ENCODE assay signal across 13 cellular contexts in the genomic region with DNA sequence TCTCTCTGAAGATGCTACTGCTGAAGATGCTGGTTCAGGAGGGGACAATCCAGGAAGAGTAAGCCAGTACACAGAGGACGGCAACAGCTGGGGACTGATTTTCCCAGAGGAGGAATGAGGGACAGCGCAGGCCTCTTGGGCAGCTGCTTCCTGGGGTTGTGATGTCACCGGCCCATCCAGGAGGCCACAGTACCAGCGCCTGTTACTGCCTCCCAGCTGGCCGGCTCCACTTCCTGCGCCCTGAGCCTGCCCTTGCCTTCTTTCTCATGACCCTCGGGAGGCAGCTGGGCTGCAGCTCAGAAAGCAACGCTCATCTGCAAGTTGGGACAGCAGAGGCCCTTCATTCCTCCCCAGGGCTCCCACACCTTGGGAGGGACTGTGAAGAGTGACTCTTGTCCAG. TPM values are rescaled to one million over a fixed set of nuclear protein-coding genes. Genes with fewer than 3 reads are reported as not detected.
DNase-seq lines count a peak whose midpoint lies in the region; ATAC-seq, FAIRE-seq and TF ChIP-seq lines count a peak whose summit lies in the region.
"Had no signal": no experiment of that assay in that cellular context is flagged by ENCODE, and none has a peak within 500 bp of the region (broad histone marks: within the 10 kb centered on the region; RNA-seq: fewer than 3 reads in every experiment).

No MANE protein-coding gene starts in this region.

- no peak overlapping the region for H2AFZ ChIP-seq in H1 (ENCODE audit: low read length)

- H2BK5ac ChIP-seq in H1 (ENCODE audit: low read depth, low read length) (peak overlapping the region; percentile 60; the same call in 1 of the 2 replicates), mesendoderm (ENCODE audit: low read length) (no peak overlapping the region)

- H2BK12ac ChIP-seq in H1 (ENCODE audit: low read depth, low read length): peak overlapping the region; percentile 54

- no peak for TF ChIP-seq CTCF in H1 (IDR thresholded peaks at IDR 0.05; ENCODE audit: control extremely low read depth in 1 of 3, insufficient read depth in 1 of 3, low read depth in 1 of 3, low read length in 3 of 3)
- TF ChIP-seq CTCF in thoracic aorta (IDR thresholded peaks at IDR 0.05): no peak

- H3K4me2 ChIP-seq in H1 (ENCODE audit: insufficient read depth in 1 of 2, low read depth in 2 of 2, low read length in 2 of 2) (no peak overlapping the region), mesendoderm (ENCODE audit: low read length) (no peak overlapping the region)

- TF ChIP-seq RAD21 in H1 (IDR thresholded peaks at IDR 0.05 in 1 of 2, conservative IDR thresholded peaks at IDR 0.05 in 1 of 2; ENCODE audit: low read depth in 2 of 2, low read length in 2 of 2): no peak

- H3K27me3 ChIP-seq in H1 (replicated peaks in 1 of 4; ENCODE audit: control insufficient read depth in 3 of 4, extremely low read depth in 1 of 4, insufficient read depth in 3 of 4, low read length in 3 of 4) (no peaks in the 10 kb centered on the region), mesendoderm (ENCODE audit: insufficient read depth, low read length, poor library complexity) (no peaks in the 10 kb centered on the region), thoracic aorta (replicated peaks; ENCODE audit: insufficient read depth) (no peaks in the 10 kb centered on the region)

- no peak overlapping the region for H3K9ac ChIP-seq in H1 (replicated peaks in 1 of 4; ENCODE audit: extremely low read depth in 1 of 4, low read depth in 3 of 4, low read length in 3 of 4)
- H3K9ac ChIP-seq in mesendoderm (ENCODE audit: low read length): no peak overlapping the region

- CTCF ChIA-PET in H1 (lab: Charles Lee; ENCODE audit: partially characterized antibody): interaction anchor here (0.7 to 1.7 kb wide), 7 partner anchors 10 to 84 kb away, joined by 3 to 7 read pairs (median 4); no protein-coding TSS in a partner anchor

- H3K79me2 ChIP-seq in H1 (ENCODE audit: control insufficient read depth in 1 of 2, insufficient read depth in 2 of 2, low read length in 2 of 2): no peaks in the 10 kb centered on the region
- no peaks in the 10 kb centered on the region for H3K79me2 ChIP-seq in mesendoderm (ENCODE audit: control insufficient read depth, insufficient read depth, low read length)

- FAIRE-seq in H1 (lab: Jason Lieb, UNC): no peak
- FAIRE-seq: colon, GM12878, islet of Langerhans had no signal

- H3K36me3 ChIP-seq in H1 (ENCODE audit: control insufficient read depth in 2 of 4, insufficient read depth in 4 of 4, low read length in 3 of 4) (no peaks in the 10 kb centered on the region), mesendoderm (ENCODE audit: control insufficient read depth, insufficient read depth, low read length) (no peaks in the 10 kb centered on the region), thoracic aorta (no peaks in the 10 kb centered on the region)

- H2BK15ac ChIP-seq in H1 (ENCODE audit: low read length): peak overlapping the region; percentile 72; the same call in 1 of the 2 replicates
- no peak overlapping the region for H2BK15ac ChIP-seq in mesendoderm (replicated peaks; ENCODE audit: low read depth)

- TF ChIP-seq POLR2A in H1 (IDR thresholded peaks at IDR 0.05; ENCODE audit: control extremely low read depth in 1 of 2, low read depth in 2 of 2, low read length in 2 of 2): no peak
- no peak for TF ChIP-seq POLR2A in GM18505 (IDR thresholded peaks at IDR 0.05; ENCODE audit: borderline replicate concordance, extremely low read depth, insufficient read depth, insufficient read length)

- H3K4me1 ChIP-seq in H1 (replicated peaks in 1 of 4; ENCODE audit: control insufficient read depth in 3 of 4, insufficient read depth in 4 of 4, low read length in 3 of 4) (peaks cover 2 to 6% (median 3%) of the 10 kb centered on the region in 4 experiments; a peak in 4 of 7 replicates), mesendoderm (ENCODE audit: control insufficient read depth, low read depth, low read length) (peaks cover 3% of the 10 kb centered on the region), thoracic aorta (ENCODE audit: control insufficient read depth in 1 of 2, low read depth in 2 of 2) (peaks cover 18 to 47% of the 10 kb centered on the region in 2 donors)

- DNase-seq in SHP77 (lab: John Stamatoyannopoulos, UW) (peak; percentile 82 to 95), H1 (ENCODE audit: low read depth in 1 of 2, low spot score in 2 of 2) (no peak), mesendoderm (no peak), thoracic aorta (ENCODE audit: low spot score) (no peak), SIG-M5 treated with dmso at 0.1 percent for 504 hours (lab: John Stamatoyannopoulos, UW; ENCODE audit: unreplicated experiment) (no peak), activated gamma-delta T cell (lab: John Stamatoyannopoulos, UW) (no peak)
- DNase-seq: activated CD4-positive, alpha-beta memory T cell treated with anti-CD3 and anti-CD28 coated beads for 36 hours; KBM-7; stimulated activated CD4-positive, alpha-beta T cell treated with anti-CD3 and anti-CD28 coated beads, Interleukin-4, amount 100 ng/mL, for 1 hour had no signal

- H4K91ac ChIP-seq in H1 (replicated peaks; ENCODE audit: insufficient read length, low read length): no peak overlapping the region

- H3K4ac ChIP-seq in H1 (replicated peaks; ENCODE audit: insufficient read length, low read depth, low read length) (no peak overlapping the region), mesendoderm (ENCODE audit: low read depth, low read length) (no peak overlapping the region)

- no peaks in the 10 kb centered on the region for H3K9me3 ChIP-seq in H1 (ENCODE audit: insufficient read depth in 2 of 2, low read depth in 1 of 2, low read length in 1 of 2)
- no peaks in the 10 kb centered on the region for H3K9me3 ChIP-seq in thoracic aorta

- H3K18ac ChIP-seq in H1 (ENCODE audit: extremely low read depth, low read length) (peak overlapping the region; percentile 60; the same call in 1 of the 2 replicates), mesendoderm (ENCODE audit: low read length) (no peak overlapping the region)

- H4K20me1 ChIP-seq in H1 (replicated peaks in 1 of 2; ENCODE audit: control insufficient read depth in 1 of 2, insufficient read depth in 2 of 2, low read length in 2 of 2): no peaks in the 10 kb centered on the region

- no peaks in the 10 kb centered on the region for H3K23me2 ChIP-seq in H1 (ENCODE audit: low read depth, low read length)

- H4K5ac ChIP-seq in H1 (ENCODE audit: insufficient read length, low read depth, low read length): no peak overlapping the region
- no peak overlapping the region for H4K5ac ChIP-seq in mesendoderm (ENCODE audit: low read length)

- H2BK20ac ChIP-seq in H1 (ENCODE audit: low read length): no peak overlapping the region

- ATAC-seq in thoracic aorta (ENCODE audit: insufficient number of reproducible peaks, low FRiP score, low read depth): no peak
- no peak for ATAC-seq in GM18505 (IDR thresholded peaks at IDR 0.05; ENCODE audit: unreplicated experiment)
- ATAC-seq: GM12878 had no signal

- H3K14ac ChIP-seq in H1 (ENCODE audit: insufficient read length): no peak overlapping the region

- no peak for TF ChIP-seq EP300 in H1 (IDR thresholded peaks at IDR 0.05; ENCODE audit: borderline replicate concordance in 1 of 2, low read depth in 2 of 2, low read length in 2 of 2)

- WGBS in H1 (ENCODE audit: extremely low coverage in 1 of 2, insufficient coverage in 1 of 2, insufficient read length in 1 of 2, insufficient replicate concordance in 2 of 2, low coverage in 1 of 2, low lambda C conversion rate in 2 of 2, missing lambda C conversion rate in 1 of 2), 2 experiments: 87% methylated on average over 8 of the region's 8 CpGs; no CpG with 5 or more reads in 1 of the 2 experiments
- no CpG with 5 or more reads among the region's 8 CpGs for WGBS in mesendoderm (ENCODE audit: extremely low coverage, insufficient coverage, low lambda C conversion rate)

- POLR2A ChIA-PET in H1 (lab: Charles Lee; ENCODE audit: partially characterized antibody): interaction anchor here (0.6 to 2.2 kb wide), 7 partner anchors 12 to 804 kb away, joined by 3 to 9 read pairs (median 4); a partner anchor contains a TSS

- H3K23ac ChIP-seq in H1 (ENCODE audit: insufficient read length) (no peak overlapping the region), mesendoderm (ENCODE audit: low read length) (no peak overlapping the region)

- H3K4me3 ChIP-seq in H1 (ENCODE audit: extremely low read depth in 1 of 4, insufficient read depth in 2 of 4, low read depth in 3 of 4, low read length in 4 of 4) (no peak overlapping the region), mesendoderm (ENCODE audit: low read length) (no peak overlapping the region), thoracic aorta (no peak overlapping the region)
- H3K4me3 ChIP-seq: GM12878 had no signal

- H2BK120ac ChIP-seq in H1 (replicated peaks; ENCODE audit: low read depth, low read length): no peak overlapping the region
- H2BK120ac ChIP-seq in mesendoderm (ENCODE audit: low read depth, low read length): no peak overlapping the region

- H3K79me1 ChIP-seq in H1 (ENCODE audit: low read depth, low read length) (no peaks in the 10 kb centered on the region), mesendoderm (ENCODE audit: low read length) (no peaks in the 10 kb centered on the region)

- no peak overlapping the region for H4K8ac ChIP-seq in H1 (ENCODE audit: extremely low read depth, insufficient read depth, low read length)
- no peak overlapping the region for H4K8ac ChIP-seq in mesendoderm (ENCODE audit: low read depth, low read length)

- no peak overlapping the region for H3K56ac ChIP-seq in H1 (replicated peaks; ENCODE audit: insufficient read length, low read depth, low read length)
- H3K56ac ChIP-seq in mesendoderm (ENCODE audit: low read length): no peak overlapping the region

- H2AK5ac ChIP-seq in H1 (ENCODE audit: low read depth, low read length) (0 out of 2 replicates have a peak overlapping the region, but pooled peaks have one; percentile 39), mesendoderm (ENCODE audit: low read length) (peak overlapping the region; percentile 36)

- H3K27ac ChIP-seq in H1 (ENCODE audit: low read depth, low read length) (no peak overlapping the region), mesendoderm (ENCODE audit: low read depth, low read length) (no peak overlapping the region), thoracic aorta (peak overlapping the region; percentile 62 to 95)

RNA-seq across cellular contexts. Expression of a gene that starts 21.9 kb away (rescaled TPM):
- 240 and 252 TPM in 2 replicates for total RNA-seq in H1 (2021; fragmentation: NEBNext Ultra II Directional; extraction: Animal tissue kit (Norgen Biotek cat#: 25700))
- 304 and 490 TPM in 2 replicates for polyA plus RNA-seq in H1 (2011; rRNA removed)
- 310 TPM for polyA plus RNA-seq in H1 (2011; cell fraction: cytosol; rRNA removed)
- 192 TPM for polyA plus RNA-seq in H1 (2011; cell fraction: nucleus; rRNA removed)
- polyA plus RNA-seq in H1 (2012, experiment 1 of 2): 135 to 194 TPM (median 157 TPM) in 4 replicates
- 300 TPM for polyA plus RNA-seq in H1 (2012, experiment 2 of 2)
- polyA plus RNA-seq in H1 (2013, experiment 1 of 2): 260 TPM
- polyA plus RNA-seq in H1 (2013, experiment 2 of 2): 250 TPM
- 30.4 and 61.8 TPM in 2 replicates for polyA minus RNA-seq in H1 (2011; rRNA and poly(A)+ RNA removed)
- polyA minus RNA-seq in H1 (2011; cell fraction: cytosol; rRNA and poly(A)+ RNA removed): 97.4 TPM
- polyA minus RNA-seq in H1 (2011; cell fraction: nucleus; rRNA and poly(A)+ RNA removed): 104 TPM
- 209 TPM for polyA plus RNA-seq in mesendoderm (2013, experiment 1 of 2)
- 208 TPM for polyA plus RNA-seq in mesendoderm (2013, experiment 2 of 2)
- total RNA-seq in thoracic aorta: 100 to 1,000 TPM; 309 to 692 TPM

RNA-seq across cellular contexts. Expression of a gene that starts 50.2 kb away (rescaled TPM):
- 6.1 and 7.0 TPM in 2 replicates for total RNA-seq in H1 (2021; fragmentation: NEBNext Ultra II Directional; extraction: Animal tissue kit (Norgen Biotek cat#: 25700))
- 1.8 and 2.3 TPM in 2 replicates for polyA plus RNA-seq in H1 (2011; rRNA removed)
- polyA plus RNA-seq in H1 (2011; cell fraction: cytosol; rRNA removed): 1.8 TPM
- polyA plus RNA-seq in H1 (2011; cell fraction: nucleus; rRNA removed): 2.4 TPM
- 3.9 to 5.3 TPM (median 4.1 TPM) in 4 replicates for polyA plus RNA-seq in H1 (2012, experiment 1 of 2)
- 3.4 TPM for polyA plus RNA-seq in H1 (2012, experiment 2 of 2)
- 3.1 TPM for polyA plus RNA-seq in H1 (2013, experiment 1 of 2)
- 2.9 TPM for polyA plus RNA-seq in H1 (2013, experiment 2 of 2)
- 3.2 and 4.8 TPM in 2 replicates for polyA minus RNA-seq in H1 (2011; rRNA and poly(A)+ RNA removed)
- polyA minus RNA-seq in H1 (2011; cell fraction: cytosol; rRNA and poly(A)+ RNA removed): 2.7 TPM
- 3.8 TPM for polyA minus RNA-seq in H1 (2011; cell fraction: nucleus; rRNA and poly(A)+ RNA removed)
- 2.1 TPM for polyA plus RNA-seq in mesendoderm (2013, experiment 1 of 2)
- polyA plus RNA-seq in mesendoderm (2013, experiment 2 of 2): 1.8 TPM
- total RNA-seq in thoracic aorta: under 1 TPM; 0.14 to 0.35 TPM

Comparison
In these comparisons a context has a peak if more than half of its experiments do, and no peak if none do; other contexts are left out.
1. DNase-seq: peak in SHP77 (2 of 2); none in H1 (0 of 2), mesendoderm (single experiment), thoracic aorta (single experiment), SIG-M5 treated with dmso at 0.1 percent for 504 hours (single experiment) and activated gamma-delta T cell (single experiment).
2. H3K27ac ChIP-seq: peak in thoracic aorta (2 of 2); none in H1 (single experiment) and mesendoderm (single experiment).